In the genomic region with DNA sequence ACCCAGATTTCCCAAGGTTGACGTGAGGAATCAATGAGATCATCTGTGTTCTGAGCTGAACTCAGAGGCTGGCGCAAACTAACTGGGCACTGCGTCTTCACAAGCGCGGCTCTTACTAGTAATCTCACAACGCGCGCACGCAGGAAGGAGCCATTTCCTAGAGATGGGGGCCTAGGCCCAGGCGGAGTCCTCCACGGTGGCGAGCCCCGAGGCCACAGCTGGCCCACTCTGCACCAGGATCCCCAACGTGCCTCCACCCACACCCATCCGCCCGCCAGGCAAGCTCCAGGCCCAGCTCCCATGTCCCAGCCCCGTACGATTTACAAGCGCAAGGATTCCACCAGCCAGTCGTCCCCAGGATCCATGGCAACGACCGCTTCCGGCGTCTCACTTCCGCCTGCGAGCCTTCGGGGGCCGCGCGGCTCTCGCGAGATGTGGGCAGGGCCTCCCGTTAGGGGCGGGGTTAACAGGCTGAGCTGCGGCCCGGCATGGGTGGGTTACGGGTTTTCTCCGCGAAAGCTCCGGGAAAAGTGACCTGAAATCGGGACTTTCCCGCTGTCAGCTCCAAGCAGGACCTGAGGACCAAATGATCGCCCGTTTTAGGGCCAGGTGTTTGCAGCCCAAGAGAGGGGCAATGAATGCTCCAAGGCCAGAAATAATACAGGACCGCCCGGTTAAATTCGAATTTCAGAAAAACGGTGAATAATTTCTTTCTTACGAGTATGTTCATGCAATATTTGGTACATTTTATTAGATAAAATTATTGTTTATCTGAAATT, we compare ENCODE assay signal across 8 cellular contexts. TPM values are rescaled to one million over a fixed set of nuclear protein-coding genes. Genes with fewer than 3 reads are reported as not detected.
DNase-seq lines count a peak whose midpoint lies in the region; FAIRE-seq and TF ChIP-seq lines count a peak whose summit lies in the region.

A gene (minus strand): TSS at position 374 of the 779 bp plus-strand sequence. CDS start 9 bp downstream, at position 365.

- no peaks in the 10 kb centered on the region for H3K9me3 ChIP-seq in neural cell (ENCODE audit: low read length)
- no peaks in the 10 kb centered on the region for H3K9me3 ChIP-seq in stomach

- no peak for TF ChIP-seq CTCF in fibroblast of villous mesenchyme (IDR thresholded peaks at IDR 0.05; ENCODE audit: insufficient read depth, low read depth, low read length)
- TF ChIP-seq CTCF in neural cell (IDR thresholded peaks at IDR 0.05; ENCODE audit: poor library complexity, severe bottlenecking): no peak
- TF ChIP-seq CTCF in stomach (IDR thresholded peaks at IDR 0.05): no peak

- H4K20me1 ChIP-seq in neural cell (ENCODE audit: insufficient read depth): no peaks in the 10 kb centered on the region

- no peak for FAIRE-seq in H54 (lab: Jason Lieb, UNC)

- DNase-seq in EL (peak; percentile 94), H54 (ENCODE audit: insufficient read length, low spot score) (peak; percentile 72), M059J (ENCODE audit: low read depth) (peak; percentile 92), SIG-M5 (lab: John Stamatoyannopoulos, UW) (peak; percentile 54), activated gamma-delta T cell treated with Interleukin-2 at 50 U/mL for 16 hours (peak; percentile 98), fibroblast of villous mesenchyme (ENCODE audit: low read depth) (peak; percentile 96), stomach (peak; percentile 97)

- TF ChIP-seq POLR2A in H54 (IDR thresholded peaks at IDR 0.05; ENCODE audit: low read depth, low read length) (peak; percentile 62; the same call in 1 of the 2 replicates), stomach (IDR thresholded peaks at IDR 0.05) (peak in 2 of 4 donors; percentile 4 to 16)

- H3K36me3 ChIP-seq in neural cell (ENCODE audit: insufficient read depth, low read length): no peaks in the 10 kb centered on the region
- H3K36me3 ChIP-seq in stomach: peaks cover 29 to 37% (median 34%) of the 10 kb centered on the region in 4 donors

- H3K79me2 ChIP-seq in neural cell (replicated peaks; ENCODE audit: insufficient read depth, low read length): peaks cover 11% of the 10 kb centered on the region

- H3K27ac ChIP-seq in neural cell (ENCODE audit: low read length) (peak within 1 kb of the TSS; percentile 89), stomach (peak within 1 kb of the TSS; percentile 82 to 94 (median 89))

- H3K4me3 ChIP-seq in fibroblast of villous mesenchyme (ENCODE audit: low read depth, low read length) (peak within 1 kb of the TSS; percentile 95), neural cell (ENCODE audit: low read length) (peak within 1 kb of the TSS; percentile 70), stomach (peak within 1 kb of the TSS; percentile 76 to 89 (median 86))

- peak within 1 kb of the TSS; percentile 81 for H2AFZ ChIP-seq in neural cell (ENCODE audit: low read depth, low read length)

- no peaks in the 10 kb centered on the region for H3F3A ChIP-seq in neural cell (ENCODE audit: insufficient read depth, low read length, poor library complexity, severe bottlenecking)

- TF ChIP-seq EP300 in neural cell (conservative IDR thresholded peaks at IDR 0.05; ENCODE audit: poor library complexity, severe bottlenecking) (peak; percentile 49), stomach (IDR thresholded peaks at IDR 0.05) (no peak)

- H3K4me2 ChIP-seq in neural cell (ENCODE audit: low read length): peak within 1 kb of the TSS; percentile 92

- TF ChIP-seq RAD21 in neural cell (conservative IDR thresholded peaks at IDR 0.05): peak; percentile 26

- intact Hi-C loops in stomach (cut with DNase I; ENCODE audit: low total_unique reads): no loop called here

- peaks cover 35 to 80% (median 63%) of the 10 kb centered on the region in 4 donors for H3K4me1 ChIP-seq in stomach

- H3K9me2 ChIP-seq in neural cell (ENCODE audit: insufficient read depth, low read length): no peaks in the 10 kb centered on the region

- peak within 1 kb of the TSS; percentile 80 for H3K9ac ChIP-seq in neural cell (ENCODE audit: low read length)

- H3K27me3 ChIP-seq in neural cell (ENCODE audit: insufficient read depth, low read depth, low read length) (no peaks in the 10 kb centered on the region), stomach (no peaks in the 10 kb centered on the region)

- 0 to 1% (median 0%) methylated on average over 32 to 49 of the region's 49 CpGs for WGBS in stomach, 5 donors

TF ChIP-seq in neural cell, 6 proteins besides CTCF, POLR2A, EP300 and RAD21:
- TF ChIP-seq TAF1 (IDR thresholded peaks at IDR 0.05; ENCODE audit: low read depth) (no peak), POLR2AphosphoS5 (IDR thresholded peaks at IDR 0.05) (peak; percentile 99), EZH2 (IDR thresholded peaks at IDR 0.05; ENCODE audit: borderline replicate concordance, insufficient read depth, low read length, poor library complexity, severe bottlenecking) (no peak), SMC3 (conservative IDR thresholded peaks at IDR 0.05; ENCODE audit: poor library complexity) (peak; percentile 20), MXI1 (conservative IDR thresholded peaks at IDR 0.05; ENCODE audit: poor library complexity, severe bottlenecking) (peak; percentile 93)
- TF ChIP-seq, protein P1, sequence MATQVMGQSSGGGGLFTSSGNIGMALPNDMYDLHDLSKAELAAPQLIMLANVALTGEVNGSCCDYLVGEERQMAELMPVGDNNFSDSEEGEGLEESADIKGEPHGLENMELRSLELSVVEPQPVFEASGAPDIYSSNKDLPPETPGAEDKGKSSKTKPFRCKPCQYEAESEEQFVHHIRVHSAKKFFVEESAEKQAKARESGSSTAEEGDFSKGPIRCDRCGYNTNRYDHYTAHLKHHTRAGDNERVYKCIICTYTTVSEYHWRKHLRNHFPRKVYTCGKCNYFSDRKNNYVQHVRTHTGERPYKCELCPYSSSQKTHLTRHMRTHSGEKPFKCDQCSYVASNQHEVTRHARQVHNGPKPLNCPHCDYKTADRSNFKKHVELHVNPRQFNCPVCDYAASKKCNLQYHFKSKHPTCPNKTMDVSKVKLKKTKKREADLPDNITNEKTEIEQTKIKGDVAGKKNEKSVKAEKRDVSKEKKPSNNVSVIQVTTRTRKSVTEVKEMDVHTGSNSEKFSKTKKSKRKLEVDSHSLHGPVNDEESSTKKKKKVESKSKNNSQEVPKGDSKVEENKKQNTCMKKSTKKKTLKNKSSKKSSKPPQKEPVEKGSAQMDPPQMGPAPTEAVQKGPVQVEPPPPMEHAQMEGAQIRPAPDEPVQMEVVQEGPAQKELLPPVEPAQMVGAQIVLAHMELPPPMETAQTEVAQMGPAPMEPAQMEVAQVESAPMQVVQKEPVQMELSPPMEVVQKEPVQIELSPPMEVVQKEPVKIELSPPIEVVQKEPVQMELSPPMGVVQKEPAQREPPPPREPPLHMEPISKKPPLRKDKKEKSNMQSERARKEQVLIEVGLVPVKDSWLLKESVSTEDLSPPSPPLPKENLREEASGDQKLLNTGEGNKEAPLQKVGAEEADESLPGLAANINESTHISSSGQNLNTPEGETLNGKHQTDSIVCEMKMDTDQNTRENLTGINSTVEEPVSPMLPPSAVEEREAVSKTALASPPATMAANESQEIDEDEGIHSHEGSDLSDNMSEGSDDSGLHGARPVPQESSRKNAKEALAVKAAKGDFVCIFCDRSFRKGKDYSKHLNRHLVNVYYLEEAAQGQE (IDR thresholded peaks at IDR 0.05; ENCODE audit: borderline replicate concordance): peak; percentile 87
TF ChIP-seq in neural cell: peak in this region for 4.

RNA-seq across cellular contexts. Expression of the gene that starts here (rescaled TPM):
- total RNA-seq in M059J (2014; rRNA removed; shearing (Covaris generic)): 20.1 and 20.4 TPM in 2 replicates
- 37.0 and 47.5 TPM in 2 replicates for total RNA-seq in fibroblast of villous mesenchyme
- polyA plus RNA-seq in neural cell: 75.4 and 103 TPM in 2 replicates
- polyA minus RNA-seq in neural cell: 54.5 and 59.0 TPM in 2 replicates
- total RNA-seq in stomach: 10 to 100 TPM; 13.4 to 70.1 (median 37.5) TPM
- polyA plus RNA-seq in stomach: 10 to 100 TPM in 2 of 3 donors, 1 to 10 TPM in 1; 9.1 to 15.5 (median 15.4) TPM

Comparison
In these comparisons a context has a peak if more than half of its experiments do, and no peak if none do; other contexts are left out.
1. Peak in every context shown above with its lines: DNase-seq, H3K4me3 ChIP-seq and H3K27ac ChIP-seq.